In the genomic region with DNA sequence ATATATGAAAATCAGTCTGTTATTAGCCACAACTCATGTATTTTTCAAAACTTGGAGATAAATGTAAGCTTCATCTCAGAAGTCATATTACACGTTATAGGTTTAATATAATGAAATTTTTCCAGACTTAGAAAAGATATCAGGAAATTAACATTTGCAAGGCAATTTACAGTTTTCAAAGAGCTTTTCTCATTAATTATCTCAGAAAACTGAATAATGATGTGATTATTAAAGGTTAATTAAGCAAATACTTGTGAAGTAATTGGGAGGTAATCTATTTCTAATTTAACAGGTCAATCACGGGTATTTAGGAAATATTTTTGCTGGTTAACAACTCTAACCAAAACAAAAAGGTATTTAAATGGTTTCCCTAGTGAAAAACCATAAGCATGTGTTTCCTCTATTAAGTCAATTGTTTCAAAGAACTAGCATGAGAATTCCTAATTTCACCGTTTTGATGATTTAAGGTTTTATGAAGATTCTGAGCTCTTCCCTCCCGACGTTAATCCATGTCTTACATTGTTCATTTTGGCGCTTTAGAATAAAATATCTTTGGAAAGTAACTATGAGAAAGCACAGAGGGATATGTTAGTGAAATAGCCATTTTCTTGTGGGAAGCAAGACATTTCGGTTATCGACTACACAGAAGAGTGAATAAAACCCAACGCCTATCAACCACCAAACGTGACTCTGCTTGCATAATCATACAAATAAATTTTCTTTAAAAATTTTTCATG, we compare ENCODE assay signal across 8 cellular contexts. TPM values are rescaled to one million over a fixed set of nuclear protein-coding genes. Genes with fewer than 3 reads are reported as not detected.
DNase-seq lines count a peak whose midpoint lies in the region; ATAC-seq and TF ChIP-seq lines count a peak whose summit lies in the region.

No MANE protein-coding gene starts in this region.

- H4K20me1 ChIP-seq in MM.1S (ENCODE audit: insufficient read depth, low read length): no peaks in the 10 kb centered on the region

- intact Hi-C loops in dorsolateral prefrontal cortex (cut with DNase I): loop anchor here in 1 of 2 donors (5.0 to 10.0 kb wide), 2 partner anchors 184 to 268 kb away; a partner anchor contains a TSS

- CTCF ChIA-PET in AG04449 (lab: Yijun Ruan, JAX): interaction anchor here (0.7 to 1.1 kb wide), 3 partner anchors 10 to 329 kb away, joined by 3 to 4 read pairs (median 3); no protein-coding TSS in a partner anchor

- H3F3A ChIP-seq in MM.1S (ENCODE audit: insufficient read depth, low read length): peaks cover 4% of the 10 kb centered on the region; the same call in 1 of the 2 replicates

- H3K27ac Mint-ChIP-seq in natural killer cell treated with Interleukin-12 subunit alpha and Interleukin-12 subunit beta and Interleukin-15 and Interleukin-18, amount 100 ng/mL, for 72 hours: no peak overlapping the region

- peaks cover 14 to 22% of the 10 kb centered on the region in 2 donors for H3K27me3 Mint-ChIP-seq in natural killer cell treated with Interleukin-12 subunit alpha and Interleukin-12 subunit beta and Interleukin-15 and Interleukin-18, amount 100 ng/mL, for 72 hours

- H3K4me1 ChIP-seq in MM.1S (ENCODE audit: low read length): peaks cover 11% of the 10 kb centered on the region; the same call in 1 of the 2 replicates

- H3K27ac ChIP-seq in MM.1S (ENCODE audit: low read length) (peak overlapping the region; percentile 83; the same call in 1 of the 2 replicates), dorsolateral prefrontal cortex (peak overlapping the region; percentile 76 to 100 (median 99))

- TF ChIP-seq CTCF in AG04449 (IDR thresholded peaks at IDR 0.05; ENCODE audit: insufficient read depth, low read length, missing control alignments) (no peak), MM.1S (IDR thresholded peaks at IDR 0.05; ENCODE audit: low read length) (no peak), dorsolateral prefrontal cortex (IDR thresholded peaks at IDR 0.05 in 54 of 56, conservative IDR thresholded peaks at IDR 0.05 in 2 of 56; ENCODE audit: low read depth in 1 of 56, partially characterized antibody in 56 of 56) (no peak)

- no peaks in the 10 kb centered on the region for H3K36me3 ChIP-seq in MM.1S (replicated peaks; ENCODE audit: insufficient read depth, low read length)

- H3K4me3 Mint-ChIP-seq in natural killer cell treated with Interleukin-12 subunit alpha and Interleukin-12 subunit beta and Interleukin-15 and Interleukin-18, amount 100 ng/mL, for 72 hours: peak overlapping the region; percentile 67

- POLR2A ChIA-PET in AG04449 (lab: Yijun Ruan, JAX): no interaction called here

- no peak for DNase-seq in AG04449 (ENCODE audit: low read depth, low spot score)
- no peak for DNase-seq in MM.1S
- no peak for DNase-seq in dorsolateral prefrontal cortex
- DNase-seq in natural killer cell treated with Interleukin-12 subunit alpha and Interleukin-12 subunit beta and Interleukin-15 and Interleukin-18, amount 100 ng/mL, for 72 hours (ENCODE audit: low spot score): no peak
- DNase-seq in NCI-H146 (lab: John Stamatoyannopoulos, UW): no peak
- no peak for DNase-seq in anterior cingulate cortex (lab: John Stamatoyannopoulos, UW)
- no peak for DNase-seq in mucosa of gallbladder (ENCODE audit: low spot score)
- no peak for DNase-seq in activated effector memory CD4-positive, alpha-beta T cell treated with Interleukin-2 at 50 U/mL for 16 hours

- H3K36me3 Mint-ChIP-seq in natural killer cell treated with Interleukin-12 subunit alpha and Interleukin-12 subunit beta and Interleukin-15 and Interleukin-18, amount 100 ng/mL, for 72 hours: no peaks in the 10 kb centered on the region

- H3K4me3 ChIP-seq in AG04449 (ENCODE audit: low read depth, low read length): peak overlapping the region; percentile 71; the same call in 1 of the 2 replicates
- H3K4me3 ChIP-seq in MM.1S (ENCODE audit: low read length): peak overlapping the region; percentile 91
- peak overlapping the region; percentile 56 to 92 (median 79) for H3K4me3 ChIP-seq in dorsolateral prefrontal cortex

- H3K4me2 ChIP-seq in MM.1S (ENCODE audit: low read depth, low read length): peak overlapping the region; percentile 85

- H3K9ac ChIP-seq in MM.1S (ENCODE audit: low read length): peak overlapping the region; percentile 88

- no peak for ATAC-seq in natural killer cell treated with Interleukin-12 subunit alpha and Interleukin-12 subunit beta and Interleukin-15 and Interleukin-18, amount 100 ng/mL, for 72 hours

- peak overlapping the region; percentile 98 for H2AFZ ChIP-seq in MM.1S (ENCODE audit: low read length)

- no peaks in the 10 kb centered on the region for H3K9me2 ChIP-seq in MM.1S (replicated peaks; ENCODE audit: insufficient read depth, low read length)

- no peaks in the 10 kb centered on the region for H3K9me3 Mint-ChIP-seq in natural killer cell treated with Interleukin-12 subunit alpha and Interleukin-12 subunit beta and Interleukin-15 and Interleukin-18, amount 100 ng/mL, for 72 hours

- H3K9me3 ChIP-seq in MM.1S (replicated peaks; ENCODE audit: insufficient read depth, low read length): no peaks in the 10 kb centered on the region

- H3K4me1 Mint-ChIP-seq in natural killer cell treated with Interleukin-12 subunit alpha and Interleukin-12 subunit beta and Interleukin-15 and Interleukin-18, amount 100 ng/mL, for 72 hours (ENCODE audit: low read depth in 2 of 2): peaks cover 6 to 7% of the 10 kb centered on the region in 2 donors

- H3K27me3 ChIP-seq in MM.1S (replicated peaks; ENCODE audit: insufficient read depth, low read length): no peaks in the 10 kb centered on the region
- H3K27me3 ChIP-seq in dorsolateral prefrontal cortex: no peaks in the 10 kb centered on the region

- peaks cover 27% of the 10 kb centered on the region for H3K79me2 ChIP-seq in MM.1S (ENCODE audit: low read length)

RNA-seq across cellular contexts. Expression of a gene that starts 1.5 kb away (rescaled TPM):
- total RNA-seq in dorsolateral prefrontal cortex: 100 to 1,000 TPM in 22 of 120 experiments, 10 to 100 TPM in 98; 53.3 to 164 (median 83.2) TPM
- total RNA-seq in natural killer cell treated with Interleukin-12 subunit alpha and Interleukin-12 subunit beta and Interleukin-15 and Interleukin-18, amount 100 ng/mL, for 72 hours: 1 to 10 TPM; 3.6 to 8.0 TPM
- total RNA-seq in mucosa of gallbladder: 92.8 TPM

Comparison
In these comparisons a context has a peak if more than half of its experiments do, and no peak if none do; other contexts are left out.
1. RNA of a gene that starts 1.5 kb away (total RNA-seq): 92.8 TPM in mucosa of gallbladder (single experiment) and 53.3 to 164 TPM in dorsolateral prefrontal cortex; 3.6 to 8.0 TPM in natural killer cell treated with Interleukin-12 subunit alpha and Interleukin-12 subunit beta and Interleukin-15 and Interleukin-18, amount 100 ng/mL, for 72 hours; every median in the first group is over 4 times any median in the second.
2. Peak in every context shown above with its lines, with median percentiles within 50 percentile points of each other: H3K4me3 ChIP-seq.